ENCODE assay signal across 1 cellular context in genomic region chr9:135729480-135729879, GRCh38.
TF ChIP-seq lines count a peak whose summit lies in the region.

No MANE protein-coding gene starts in this region.

TF ChIP-seq in H1, 55 proteins besides CTCF, POLR2A, EP300 and RAD21:
- TF ChIP-seq SUZ12 (IDR thresholded peaks at IDR 0.05; ENCODE audit: low read length) (no peak), TEAD4 (IDR thresholded peaks at IDR 0.05; ENCODE audit: low read depth, low read length) (no peak), CHD1 (IDR thresholded peaks at IDR 0.05; ENCODE audit: low read depth, low read length) (no peak), NANOG (IDR thresholded peaks at IDR 0.05; ENCODE audit: insufficient read depth, low read depth, low read length, poor library complexity, severe bottlenecking) (no peak), BACH1 (IDR thresholded peaks at IDR 0.05; ENCODE audit: low read length) (no peak), KDM1A (IDR thresholded peaks at IDR 0.05; ENCODE audit: borderline replicate concordance, low read length) (no peak), ASH2L (IDR thresholded peaks at IDR 0.05; ENCODE audit: low read length) (no peak), BRCA1 (IDR thresholded peaks at IDR 0.05; ENCODE audit: low read depth, low read length) (no peak), RXRA (IDR thresholded peaks at IDR 0.05; ENCODE audit: insufficient read depth, low read depth, low read length) (no peak), CEBPB (IDR thresholded peaks at IDR 0.05; ENCODE audit: low read depth, low read length) (no peak), ATF3 (IDR thresholded peaks at IDR 0.05; ENCODE audit: insufficient read depth, low read depth, low read length) (no peak), CTBP2 (IDR thresholded peaks at IDR 0.05; ENCODE audit: borderline replicate concordance, insufficient read depth, insufficient read length, low read length) (no peak)
